8 cellular contexts compared by ENCODE assay signal in the genomic region with DNA sequence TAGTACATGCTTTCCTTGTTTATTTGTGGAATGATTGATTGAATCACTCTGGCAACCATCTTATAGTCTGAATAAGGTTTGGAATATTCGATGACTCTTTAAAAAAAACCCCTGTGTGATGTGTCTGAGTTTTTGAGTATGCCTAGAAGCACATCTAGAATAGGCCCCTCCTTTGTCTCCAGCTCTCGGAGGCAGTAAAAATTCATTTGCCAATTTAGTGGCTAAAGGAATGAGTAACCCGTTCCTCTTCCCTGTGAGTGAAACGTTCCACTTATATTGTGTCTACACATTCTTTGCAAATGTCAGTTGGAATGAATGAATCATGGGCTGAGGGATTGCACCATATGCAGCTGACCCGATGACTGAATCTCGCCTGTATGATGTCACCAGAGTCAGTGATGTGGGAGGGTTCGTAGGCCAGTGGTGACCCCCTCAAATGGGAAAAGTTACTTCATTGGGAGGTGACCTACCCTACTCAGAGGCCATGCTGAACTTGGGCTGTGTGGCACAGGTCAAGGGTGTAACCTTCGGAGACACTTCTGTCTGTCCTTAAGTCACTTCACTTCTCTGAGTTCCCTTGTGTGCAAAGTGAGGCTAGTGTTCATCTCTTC.
DNase-seq lines count a peak whose midpoint lies in the region; ATAC-seq and TF ChIP-seq lines count a peak whose summit lies in the region.

No MANE protein-coding gene starts in this region.

- H3K9me3 Mint-ChIP-seq in stimulated activated naive CD8-positive, alpha-beta T cell treated with anti-CD3 and anti-CD28 coated beads, Interleukin-15, amount 100 ng/mL, for 72 hours, result no peaks in the 10 kb centered on the region

- TF ChIP-seq CTCF in fibroblast of pulmonary artery (IDR thresholded peaks at IDR 0.05; ENCODE audit: low read length, missing control alignments), result no peak

- H3K4me3 ChIP-seq in fibroblast of pulmonary artery (replicated peaks; ENCODE audit: low read depth, low read length), result no peak overlapping the region

- DNase-seq in activated naive CD4-positive, alpha-beta T cell treated with Interleukin-2 at 50 U/mL for 16 hours, result peak; percentile 24
- DNase-seq in activated naive CD4-positive, alpha-beta T cell (lab: John Stamatoyannopoulos, UW), result no peak
- DNase-seq in fibroblast of pulmonary artery (ENCODE audit: low read depth), result peak; percentile 98
- DNase-seq in stimulated activated naive CD8-positive, alpha-beta T cell treated with anti-CD3 and anti-CD28 coated beads, Interleukin-15, amount 100 ng/mL, for 72 hours, result peak in 1 of 2 donors; percentile 46

- ATAC-seq in SK-N-SH treated with all-trans-retinoic acid at 6 μM for 48 hours (peak; percentile 87), GM19023 (IDR thresholded peaks at IDR 0.05; ENCODE audit: unreplicated experiment) (no peak), HG02981 (IDR thresholded peaks at IDR 0.05; ENCODE audit: unreplicated experiment) (no peak), GM18907 (IDR thresholded peaks at IDR 0.05; ENCODE audit: unreplicated experiment) (no peak)
- peak; percentile 84 for ATAC-seq in stimulated activated naive CD8-positive, alpha-beta T cell treated with anti-CD3 and anti-CD28 coated beads, Interleukin-15, amount 100 ng/mL, for 72 hours

- H3K4me1 Mint-ChIP-seq in stimulated activated naive CD8-positive, alpha-beta T cell treated with anti-CD3 and anti-CD28 coated beads, Interleukin-15, amount 100 ng/mL, for 72 hours, result peaks cover 20% of the 10 kb centered on the region

- peak overlapping the region; percentile 23 to 49 for H3K27ac Mint-ChIP-seq in stimulated activated naive CD8-positive, alpha-beta T cell treated with anti-CD3 and anti-CD28 coated beads, Interleukin-15, amount 100 ng/mL, for 72 hours

- peaks cover 44% of the 10 kb centered on the region for H3K27me3 Mint-ChIP-seq in stimulated activated naive CD8-positive, alpha-beta T cell treated with anti-CD3 and anti-CD28 coated beads, Interleukin-15, amount 100 ng/mL, for 72 hours

- peak overlapping the region; percentile 37 to 51 for H3K4me3 Mint-ChIP-seq in stimulated activated naive CD8-positive, alpha-beta T cell treated with anti-CD3 and anti-CD28 coated beads, Interleukin-15, amount 100 ng/mL, for 72 hours

TF ChIP-seq in SK-N-SH treated with all-trans-retinoic acid at 6 μM for 48 hours, 23 proteins besides CTCF, POLR2A, EP300 and RAD21:
- TF ChIP-seq TCF4 (CRISPR knock-in tag; IDR thresholded peaks at IDR 0.05; ENCODE audit: borderline replicate concordance), result no peak
- TF ChIP-seq, protein P1, sequence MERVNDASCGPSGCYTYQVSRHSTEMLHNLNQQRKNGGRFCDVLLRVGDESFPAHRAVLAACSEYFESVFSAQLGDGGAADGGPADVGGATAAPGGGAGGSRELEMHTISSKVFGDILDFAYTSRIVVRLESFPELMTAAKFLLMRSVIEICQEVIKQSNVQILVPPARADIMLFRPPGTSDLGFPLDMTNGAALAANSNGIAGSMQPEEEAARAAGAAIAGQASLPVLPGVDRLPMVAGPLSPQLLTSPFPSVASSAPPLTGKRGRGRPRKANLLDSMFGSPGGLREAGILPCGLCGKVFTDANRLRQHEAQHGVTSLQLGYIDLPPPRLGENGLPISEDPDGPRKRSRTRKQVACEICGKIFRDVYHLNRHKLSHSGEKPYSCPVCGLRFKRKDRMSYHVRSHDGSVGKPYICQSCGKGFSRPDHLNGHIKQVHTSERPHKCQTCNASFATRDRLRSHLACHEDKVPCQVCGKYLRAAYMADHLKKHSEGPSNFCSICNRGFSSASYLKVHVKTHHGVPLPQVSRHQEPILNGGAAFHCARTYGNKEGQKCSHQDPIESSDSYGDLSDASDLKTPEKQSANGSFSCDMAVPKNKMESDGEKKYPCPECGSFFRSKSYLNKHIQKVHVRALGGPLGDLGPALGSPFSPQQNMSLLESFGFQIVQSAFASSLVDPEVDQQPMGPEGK (CRISPR knock-in tag; IDR thresholded peaks at IDR 0.05; ENCODE audit: borderline replicate concordance), result peak; percentile 34; the same call in 1 of the 2 replicates
- TF ChIP-seq, protein P2, sequence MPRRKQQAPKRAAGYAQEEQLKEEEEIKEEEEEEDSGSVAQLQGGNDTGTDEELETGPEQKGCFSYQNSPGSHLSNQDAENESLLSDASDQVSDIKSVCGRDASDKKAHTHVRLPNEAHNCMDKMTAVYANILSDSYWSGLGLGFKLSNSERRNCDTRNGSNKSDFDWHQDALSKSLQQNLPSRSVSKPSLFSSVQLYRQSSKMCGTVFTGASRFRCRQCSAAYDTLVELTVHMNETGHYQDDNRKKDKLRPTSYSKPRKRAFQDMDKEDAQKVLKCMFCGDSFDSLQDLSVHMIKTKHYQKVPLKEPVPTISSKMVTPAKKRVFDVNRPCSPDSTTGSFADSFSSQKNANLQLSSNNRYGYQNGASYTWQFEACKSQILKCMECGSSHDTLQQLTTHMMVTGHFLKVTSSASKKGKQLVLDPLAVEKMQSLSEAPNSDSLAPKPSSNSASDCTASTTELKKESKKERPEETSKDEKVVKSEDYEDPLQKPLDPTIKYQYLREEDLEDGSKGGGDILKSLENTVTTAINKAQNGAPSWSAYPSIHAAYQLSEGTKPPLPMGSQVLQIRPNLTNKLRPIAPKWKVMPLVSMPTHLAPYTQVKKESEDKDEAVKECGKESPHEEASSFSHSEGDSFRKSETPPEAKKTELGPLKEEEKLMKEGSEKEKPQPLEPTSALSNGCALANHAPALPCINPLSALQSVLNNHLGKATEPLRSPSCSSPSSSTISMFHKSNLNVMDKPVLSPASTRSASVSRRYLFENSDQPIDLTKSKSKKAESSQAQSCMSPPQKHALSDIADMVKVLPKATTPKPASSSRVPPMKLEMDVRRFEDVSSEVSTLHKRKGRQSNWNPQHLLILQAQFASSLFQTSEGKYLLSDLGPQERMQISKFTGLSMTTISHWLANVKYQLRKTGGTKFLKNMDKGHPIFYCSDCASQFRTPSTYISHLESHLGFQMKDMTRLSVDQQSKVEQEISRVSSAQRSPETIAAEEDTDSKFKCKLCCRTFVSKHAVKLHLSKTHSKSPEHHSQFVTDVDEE (CRISPR knock-in tag; IDR thresholded peaks at IDR 0.05), result no peak
- TF ChIP-seq, protein P3, sequence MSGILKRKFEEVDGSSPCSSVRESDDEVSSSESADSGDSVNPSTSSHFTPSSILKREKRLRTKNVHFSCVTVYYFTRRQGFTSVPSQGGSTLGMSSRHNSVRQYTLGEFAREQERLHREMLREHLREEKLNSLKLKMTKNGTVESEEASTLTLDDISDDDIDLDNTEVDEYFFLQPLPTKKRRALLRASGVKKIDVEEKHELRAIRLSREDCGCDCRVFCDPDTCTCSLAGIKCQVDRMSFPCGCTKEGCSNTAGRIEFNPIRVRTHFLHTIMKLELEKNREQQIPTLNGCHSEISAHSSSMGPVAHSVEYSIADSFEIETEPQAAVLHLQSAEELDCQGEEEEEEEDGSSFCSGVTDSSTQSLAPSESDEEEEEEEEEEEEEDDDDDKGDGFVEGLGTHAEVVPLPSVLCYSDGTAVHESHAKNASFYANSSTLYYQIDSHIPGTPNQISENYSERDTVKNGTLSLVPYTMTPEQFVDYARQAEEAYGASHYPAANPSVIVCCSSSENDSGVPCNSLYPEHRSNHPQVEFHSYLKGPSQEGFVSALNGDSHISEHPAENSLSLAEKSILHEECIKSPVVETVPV (CRISPR knock-in tag; IDR thresholded peaks at IDR 0.05), result no peak
- no peak for TF ChIP-seq SNAI2 (CRISPR knock-in tag; IDR thresholded peaks at IDR 0.05)
- no peak for TF ChIP-seq ZNF70 (CRISPR knock-in tag; IDR thresholded peaks at IDR 0.05)
- no peak for TF ChIP-seq ZNF565 (CRISPR knock-in tag; conservative IDR thresholded peaks at IDR 0.05; ENCODE audit: low read depth)
- no peak for TF ChIP-seq ESRRG (CRISPR knock-in tag; IDR thresholded peaks at IDR 0.05)
- no peak for TF ChIP-seq ARNTL (CRISPR knock-in tag; IDR thresholded peaks at IDR 0.05; ENCODE audit: borderline replicate concordance, low read depth)
- TF ChIP-seq CSDC2 (CRISPR knock-in tag; IDR thresholded peaks at IDR 0.05), result 0 out of 2 replicates have a peak, but pooled peaks have one; percentile 50
- peak; percentile 72; the same call in 1 of the 2 replicates for TF ChIP-seq ZFP3 (CRISPR knock-in tag; IDR thresholded peaks at IDR 0.05)
- TF ChIP-seq ZFP30 (CRISPR knock-in tag; IDR thresholded peaks at IDR 0.05), result no peak
- TF ChIP-seq, protein P4, sequence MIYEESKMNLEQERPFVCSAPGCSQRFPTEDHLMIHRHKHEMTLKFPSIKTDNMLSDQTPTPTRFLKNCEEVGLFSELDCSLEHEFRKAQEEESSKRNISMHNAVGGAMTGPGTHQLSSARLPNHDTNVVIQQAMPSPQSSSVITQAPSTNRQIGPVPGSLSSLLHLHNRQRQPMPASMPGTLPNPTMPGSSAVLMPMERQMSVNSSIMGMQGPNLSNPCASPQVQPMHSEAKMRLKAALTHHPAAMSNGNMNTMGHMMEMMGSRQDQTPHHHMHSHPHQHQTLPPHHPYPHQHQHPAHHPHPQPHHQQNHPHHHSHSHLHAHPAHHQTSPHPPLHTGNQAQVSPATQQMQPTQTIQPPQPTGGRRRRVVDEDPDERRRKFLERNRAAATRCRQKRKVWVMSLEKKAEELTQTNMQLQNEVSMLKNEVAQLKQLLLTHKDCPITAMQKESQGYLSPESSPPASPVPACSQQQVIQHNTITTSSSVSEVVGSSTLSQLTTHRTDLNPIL (CRISPR knock-in tag; IDR thresholded peaks at IDR 0.05; ENCODE audit: low read depth), result peak; percentile 83; the same call in 1 of the 2 replicates
- no peak for TF ChIP-seq TOX (CRISPR knock-in tag; IDR thresholded peaks at IDR 0.05; ENCODE audit: borderline replicate concordance)
- TF ChIP-seq PPARA (CRISPR knock-in tag; IDR thresholded peaks at IDR 0.05; ENCODE audit: borderline replicate concordance), result no peak
- TF ChIP-seq, protein P5, sequence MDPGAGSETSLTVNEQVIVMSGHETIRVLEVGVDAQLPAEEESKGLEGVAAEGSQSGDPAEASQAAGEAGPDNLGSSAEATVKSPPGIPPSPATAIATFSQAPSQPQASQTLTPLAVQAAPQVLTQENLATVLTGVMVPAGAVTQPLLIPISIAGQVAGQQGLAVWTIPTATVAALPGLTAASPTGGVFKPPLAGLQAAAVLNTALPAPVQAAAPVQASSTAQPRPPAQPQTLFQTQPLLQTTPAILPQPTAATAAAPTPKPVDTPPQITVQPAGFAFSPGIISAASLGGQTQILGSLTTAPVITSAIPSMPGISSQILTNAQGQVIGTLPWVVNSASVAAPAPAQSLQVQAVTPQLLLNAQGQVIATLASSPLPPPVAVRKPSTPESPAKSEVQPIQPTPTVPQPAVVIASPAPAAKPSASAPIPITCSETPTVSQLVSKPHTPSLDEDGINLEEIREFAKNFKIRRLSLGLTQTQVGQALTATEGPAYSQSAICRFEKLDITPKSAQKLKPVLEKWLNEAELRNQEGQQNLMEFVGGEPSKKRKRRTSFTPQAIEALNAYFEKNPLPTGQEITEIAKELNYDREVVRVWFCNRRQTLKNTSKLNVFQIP (CRISPR knock-in tag; IDR thresholded peaks at IDR 0.05; ENCODE audit: borderline replicate concordance, low read depth), result no peak
- TF ChIP-seq GLIS3 (CRISPR knock-in tag; IDR thresholded peaks at IDR 0.05), result no peak
- TF ChIP-seq BACH2 (CRISPR knock-in tag; IDR thresholded peaks at IDR 0.05; ENCODE audit: borderline replicate concordance), result no peak
- TF ChIP-seq ISL1 (CRISPR knock-in tag; IDR thresholded peaks at IDR 0.05), result peak; percentile 37

Comparison
In these comparisons a context has a peak if more than half of its experiments do, and no peak if none do; other contexts are left out.
1. DNase-seq: peak in activated naive CD4-positive, alpha-beta T cell treated with Interleukin-2 at 50 U/mL for 16 hours (single experiment) and fibroblast of pulmonary artery (single experiment); none in activated naive CD4-positive, alpha-beta T cell (0 of 4).
2. ATAC-seq: peak in SK-N-SH treated with all-trans-retinoic acid at 6 μM for 48 hours (single experiment) and stimulated activated naive CD8-positive, alpha-beta T cell treated with anti-CD3 and anti-CD28 coated beads, Interleukin-15, amount 100 ng/mL, for 72 hours (single experiment); none in GM19023 (single experiment), HG02981 (single experiment) and GM18907 (single experiment).